8 cellular contexts compared by ENCODE assay signal in genomic region chr19:2495651-2496316, GRCh38. TPM values are rescaled to one million over a fixed set of nuclear protein-coding genes. Genes with fewer than 3 reads are reported as not detected.
DNase-seq lines count a peak whose midpoint lies in the region; ATAC-seq and TF ChIP-seq lines count a peak whose summit lies in the region.

No MANE protein-coding gene starts in this region.

- no peaks in the 10 kb centered on the region for H3K9me3 Mint-ChIP-seq in activated naive CD4-positive, alpha-beta T cell treated with anti-CD3 and anti-CD28 coated beads, Interleukin-2, amount 50 U/mL, for 24 hours
- H3K9me3 Mint-ChIP-seq in dendritic cell treated with granulocyte-macrophage colony-stimulating factor and Interleukin-4, amounts not matched to agents 40 ng/mL and 50 ng/mL, for 4 days, result no peaks in the 10 kb centered on the region
- no peaks in the 10 kb centered on the region for H3K9me3 Mint-ChIP-seq in mesothelial cell of epicardium
- H3K9me3 Mint-ChIP-seq in activated naive CD4-positive, alpha-beta T cell treated with anti-CD3 and anti-CD28 coated beads, Interleukin-2, amount 50 U/mL, for 72 hours, result no peaks in the 10 kb centered on the region

- H3K9me3 ChIP-seq in uterus, result no peaks in the 10 kb centered on the region

- peak overlapping the region; percentile 37 to 46 for H3K4me3 ChIP-seq in uterus

- H3K36me3 Mint-ChIP-seq in activated naive CD4-positive, alpha-beta T cell treated with anti-CD3 and anti-CD28 coated beads, Interleukin-2, amount 50 U/mL, for 24 hours, result no peaks in the 10 kb centered on the region
- no peaks in the 10 kb centered on the region for H3K36me3 Mint-ChIP-seq in dendritic cell treated with granulocyte-macrophage colony-stimulating factor and Interleukin-4, amounts not matched to agents 40 ng/mL and 50 ng/mL, for 4 days (ENCODE audit: low read depth)
- no peaks in the 10 kb centered on the region for H3K36me3 Mint-ChIP-seq in mesothelial cell of epicardium
- no peaks in the 10 kb centered on the region for H3K36me3 Mint-ChIP-seq in activated naive CD4-positive, alpha-beta T cell treated with anti-CD3 and anti-CD28 coated beads, Interleukin-2, amount 50 U/mL, for 72 hours

- H3K36me3 ChIP-seq in uterus, result no peaks in the 10 kb centered on the region

- H3K27me3 Mint-ChIP-seq in activated naive CD4-positive, alpha-beta T cell treated with anti-CD3 and anti-CD28 coated beads, Interleukin-2, amount 50 U/mL, for 24 hours, result peaks cover 15% of the 10 kb centered on the region
- peaks cover 58% of the 10 kb centered on the region for H3K27me3 Mint-ChIP-seq in dendritic cell treated with granulocyte-macrophage colony-stimulating factor and Interleukin-4, amounts not matched to agents 40 ng/mL and 50 ng/mL, for 4 days
- no peaks in the 10 kb centered on the region for H3K27me3 Mint-ChIP-seq in mesothelial cell of epicardium (ENCODE audit: low read depth)

- no peak overlapping the region for H3K27ac Mint-ChIP-seq in activated naive CD4-positive, alpha-beta T cell treated with anti-CD3 and anti-CD28 coated beads, Interleukin-2, amount 50 U/mL, for 24 hours
- H3K27ac Mint-ChIP-seq in dendritic cell treated with granulocyte-macrophage colony-stimulating factor and Interleukin-4, amounts not matched to agents 40 ng/mL and 50 ng/mL, for 4 days, result peak overlapping the region; percentile 69
- H3K27ac Mint-ChIP-seq in mesothelial cell of epicardium, result peak overlapping the region; percentile 80
- H3K27ac Mint-ChIP-seq in activated naive CD4-positive, alpha-beta T cell treated with anti-CD3 and anti-CD28 coated beads, Interleukin-2, amount 50 U/mL, for 72 hours, result no peak overlapping the region

- no peak for DNase-seq in activated naive CD4-positive, alpha-beta T cell treated with anti-CD3 and anti-CD28 coated beads, Interleukin-2, amount 50 U/mL, for 16 hours
- DNase-seq in mesothelial cell of epicardium (ENCODE audit: low spot score in 2 of 2, unreplicated experiment in 2 of 2) (no peak), uterus (peak; percentile 38 to 46), NCI-H510A treated with DMSO at 0.1 percent for 48 hours (lab: John Stamatoyannopoulos, UW) (no peak)
- no peak for DNase-seq in activated naive CD4-positive, alpha-beta T cell treated with anti-CD3 and anti-CD28 coated beads, Interleukin-2, amount 50 U/mL, for 72 hours (ENCODE audit: low spot score in 2 of 2)

- no peak for ATAC-seq in HG02623 (IDR thresholded peaks at IDR 0.05; ENCODE audit: unreplicated experiment)
- ATAC-seq in activated naive CD4-positive, alpha-beta T cell treated with anti-CD3 and anti-CD28 coated beads, Interleukin-2, amount 50 U/mL, for 72 hours, result no peak

- intact Hi-C loops in dendritic cell treated with granulocyte-macrophage colony-stimulating factor and Interleukin-4, amounts not matched to agents 40 ng/mL and 50 ng/mL, for 4 days (cut with micrococcal nuclease), result loop anchor here (2.0 kb wide), 1 partner anchor 17 kb away; no protein-coding TSS in a partner anchor
- intact Hi-C loops in uterus (cut with DNase I; ENCODE audit: low total_unique reads), result no loop called here

- peaks cover 0 to 8% of the 10 kb centered on the region in 2 donors for H3K4me1 ChIP-seq in uterus

- H3K4me3 Mint-ChIP-seq in activated naive CD4-positive, alpha-beta T cell treated with anti-CD3 and anti-CD28 coated beads, Interleukin-2, amount 50 U/mL, for 24 hours, result peak overlapping the region; percentile 51
- peak overlapping the region; percentile 48 for H3K4me3 Mint-ChIP-seq in dendritic cell treated with granulocyte-macrophage colony-stimulating factor and Interleukin-4, amounts not matched to agents 40 ng/mL and 50 ng/mL, for 4 days
- H3K4me3 Mint-ChIP-seq in mesothelial cell of epicardium, result peak overlapping the region; percentile 51

- H3K27ac ChIP-seq in uterus, result peak overlapping the region; percentile 61 to 78

- H3K4me1 Mint-ChIP-seq in activated naive CD4-positive, alpha-beta T cell treated with anti-CD3 and anti-CD28 coated beads, Interleukin-2, amount 50 U/mL, for 24 hours, result peaks cover 18% of the 10 kb centered on the region
- peaks cover 34% of the 10 kb centered on the region for H3K4me1 Mint-ChIP-seq in dendritic cell treated with granulocyte-macrophage colony-stimulating factor and Interleukin-4, amounts not matched to agents 40 ng/mL and 50 ng/mL, for 4 days (ENCODE audit: low read depth)
- peaks cover 39% of the 10 kb centered on the region for H3K4me1 Mint-ChIP-seq in mesothelial cell of epicardium

- no peaks in the 10 kb centered on the region for H3K27me3 ChIP-seq in uterus

- TF ChIP-seq CTCF in mesothelial cell of epicardium (IDR thresholded peaks at IDR 0.05; ENCODE audit: unreplicated experiment), result no peak
- TF ChIP-seq CTCF in uterus (IDR thresholded peaks at IDR 0.05), result peak in 1 of 4 experiments; percentile 9

- TF ChIP-seq POLR2A in uterus (IDR thresholded peaks at IDR 0.05), result no peak

RNA-seq across cellular contexts. Expression of gene GADD45B, which starts 19.9 kb away (rescaled TPM):
- total RNA-seq in mesothelial cell of epicardium (80.0 to 84.4 TPM (median 84.1 TPM) in 3 replicates), uterus (10 to 100 TPM; 17.6 to 68.2 (median 38.0) TPM)
- total RNA-seq in activated naive CD4-positive, alpha-beta T cell treated with anti-CD3 and anti-CD28 coated beads, Interleukin-2, amount 50 U/mL, for 72 hours, result 10 to 100 TPM; 60.9 to 94.1 TPM

RNA-seq across cellular contexts. Expression of gene LMNB2, which starts 39.0 kb away (rescaled TPM):
- total RNA-seq in mesothelial cell of epicardium (86.0 to 95.8 TPM (median 89.0 TPM) in 3 replicates), uterus (10 to 100 TPM; 10.3 to 75.7 (median 17.1) TPM)
- total RNA-seq in activated naive CD4-positive, alpha-beta T cell treated with anti-CD3 and anti-CD28 coated beads, Interleukin-2, amount 50 U/mL, for 72 hours, result 10 to 100 TPM; 46.7 to 94.0 TPM

Comparison
In these comparisons a context has a peak if more than half of its experiments do, and no peak if none do; other contexts are left out.
1. H3K27ac Mint-ChIP-seq: peak in dendritic cell treated with granulocyte-macrophage colony-stimulating factor and Interleukin-4, amounts not matched to agents 40 ng/mL and 50 ng/mL, for 4 days (single experiment) and mesothelial cell of epicardium (single experiment); none in activated naive CD4-positive, alpha-beta T cell treated with anti-CD3 and anti-CD28 coated beads, Interleukin-2, amount 50 U/mL, for 24 hours (single experiment) and activated naive CD4-positive, alpha-beta T cell treated with anti-CD3 and anti-CD28 coated beads, Interleukin-2, amount 50 U/mL, for 72 hours (0 of 2).
2. DNase-seq: peak in uterus (2 of 2); none in activated naive CD4-positive, alpha-beta T cell treated with anti-CD3 and anti-CD28 coated beads, Interleukin-2, amount 50 U/mL, for 16 hours (single experiment), mesothelial cell of epicardium (0 of 2), activated naive CD4-positive, alpha-beta T cell treated with anti-CD3 and anti-CD28 coated beads, Interleukin-2, amount 50 U/mL, for 72 hours (0 of 2) and NCI-H510A treated with DMSO at 0.1 percent for 48 hours (single experiment).
3. Peak in every context shown above with its lines, with median percentiles within 50 percentile points of each other: H3K4me3 Mint-ChIP-seq.